In genomic region chr10:59098387-59098786, GRCh38 we compare ENCODE assay signal across 13 cellular contexts.
DNase-seq lines count a peak whose midpoint lies in the region; ATAC-seq and TF ChIP-seq lines count a peak whose summit lies in the region.
"Had no signal": no experiment of that assay in that cellular context is flagged by ENCODE, and none has a peak within 500 bp of the region (broad histone marks: within the 10 kb centered on the region; RNA-seq: fewer than 3 reads in every experiment).

No MANE protein-coding gene starts in this region.

- intact Hi-C loops in A673 (cut with micrococcal nuclease; ENCODE audit: unreplicated experiment): no loop called here

- H2BK5ac ChIP-seq in mesenchymal stem cell (ENCODE audit: low read depth, low read length, poor library complexity, severe bottlenecking): no peak overlapping the region

- no peak overlapping the region for H3K27ac ChIP-seq in A673 (ENCODE audit: low read depth, low read length, poor library complexity, severe bottlenecking)
- no peak overlapping the region for H3K27ac ChIP-seq in mesenchymal stem cell (ENCODE audit: low read length, poor library complexity, severe bottlenecking)
- H3K27ac ChIP-seq: BLaER1 had no signal

- H3K14ac ChIP-seq in mesenchymal stem cell (ENCODE audit: low read length in 2 of 2): no peak overlapping the region

- no peak overlapping the region for H3K23ac ChIP-seq in mesenchymal stem cell (ENCODE audit: low read length in 2 of 2)

- no TSS peak for BruUV-seq in A673 (replicated peaks; lab: Mats Ljungman, UMichigan)

- H3K4me1 ChIP-seq in A673 (ENCODE audit: insufficient read depth, low read length, poor library complexity, severe bottlenecking) (peaks cover 22% of the 10 kb centered on the region), mesenchymal stem cell (ENCODE audit: control insufficient read depth, insufficient read depth, low read depth, low read length) (no peaks in the 10 kb centered on the region)
- H3K4me1 ChIP-seq: BLaER1 had no signal

- no peak overlapping the region for H4K8ac ChIP-seq in mesenchymal stem cell (ENCODE audit: low read length)

- POLR2A ChIA-PET in A673 (lab: Charles Lee; ENCODE audit: low non-redundant PET): no interaction called here

- DNase-seq in A673 (ENCODE audit: low spot score): peak; percentile 57
- peak; percentile 93 for DNase-seq in HFF-Myc (ENCODE audit: extremely low read depth, low read depth)
- peak; percentile 64 to 66 for DNase-seq in cardiac fibroblast (ENCODE audit: low read depth in 2 of 2)
- peak; percentile 70 for DNase-seq in mesenchymal stem cell
- no peak for DNase-seq in stimulated activated CD4-positive, alpha-beta T cell treated with anti-CD3 and anti-CD28 coated beads, Interleukin-4, amount 100 ng/mL, for 24 hours
- DNase-seq: activated CD8-positive, alpha-beta memory T cell treated with anti-CD3 and anti-CD28 coated beads for 24 hours; MV-4-11; NK-92 treated with Interleukin-12 subunit alpha and Interleukin-12 subunit beta, amount 100 ng/mL, for 24 hours; stimulated activated naive B cell treated with anti-CD40 and anti-IgM and Interleukin-4, amounts not matched to agents 10 μg/mL and 1 μg/mL and 100 μg/mL, for 72 hours had no signal

- no peak overlapping the region for H2BK120ac ChIP-seq in mesenchymal stem cell (ENCODE audit: low read depth, low read length)

- H4K91ac ChIP-seq in mesenchymal stem cell (ENCODE audit: low read length): no peak overlapping the region

- H2BK15ac ChIP-seq in mesenchymal stem cell (ENCODE audit: low read depth, poor library complexity, severe bottlenecking): no peak overlapping the region

- H3K4ac ChIP-seq in mesenchymal stem cell (ENCODE audit: low read depth in 1 of 2, low read length in 2 of 2): no peak overlapping the region

- peak overlapping the region; percentile 79 for H3K9ac ChIP-seq in mesenchymal stem cell (ENCODE audit: low read length)
- H3K9ac ChIP-seq: BLaER1 had no signal

- H3K9me3 ChIP-seq in A673 (ENCODE audit: low read depth, low read length, poor library complexity, severe bottlenecking): no peaks in the 10 kb centered on the region
- no peaks in the 10 kb centered on the region for H3K9me3 ChIP-seq in mesenchymal stem cell (ENCODE audit: control insufficient read depth, low read length)
- H3K9me3 ChIP-seq: BLaER1 had no signal

- H3K27me3 ChIP-seq in A673 (replicated peaks; ENCODE audit: insufficient read depth, low read depth, low read length, poor library complexity) (no peaks in the 10 kb centered on the region), mesenchymal stem cell (ENCODE audit: control insufficient read depth in 1 of 2, insufficient read depth in 1 of 2, low read length in 2 of 2) (no peaks in the 10 kb centered on the region)
- H3K27me3 ChIP-seq: BLaER1 had no signal

- H3K4me2 ChIP-seq in mesenchymal stem cell (ENCODE audit: low read length, poor library complexity, severe bottlenecking): no peak overlapping the region
- H3K4me2 ChIP-seq: BLaER1 had no signal

- H3K18ac ChIP-seq in mesenchymal stem cell (ENCODE audit: low read depth in 1 of 2, low read length in 2 of 2): no peak overlapping the region

- ATAC-seq in GM18520 (IDR thresholded peaks at IDR 0.05; ENCODE audit: unreplicated experiment): no peak
- ATAC-seq in HG02610 (IDR thresholded peaks at IDR 0.05; ENCODE audit: unreplicated experiment): no peak
- ATAC-seq in GM19397 (IDR thresholded peaks at IDR 0.05; ENCODE audit: unreplicated experiment): no peak
- ATAC-seq: stimulated activated naive B cell treated with anti-CD40 and anti-IgM and Interleukin-4, amounts not matched to agents 10 μg/mL and 1 μg/mL and 100 μg/mL, for 72 hours had no signal

- CTCF ChIA-PET in A673 (lab: Charles Lee): no interaction called here

- no peak overlapping the region for H2BK12ac ChIP-seq in mesenchymal stem cell (ENCODE audit: low read length in 2 of 2)

- H3K36me3 ChIP-seq in A673 (ENCODE audit: insufficient read depth, low read length, poor library complexity, severe bottlenecking): no peaks in the 10 kb centered on the region
- H3K36me3 ChIP-seq in mesenchymal stem cell (ENCODE audit: control insufficient read depth in 1 of 2, insufficient read depth in 2 of 2, low read depth in 1 of 2, low read length in 2 of 2): no peaks in the 10 kb centered on the region
- H3K36me3 ChIP-seq: BLaER1 had no signal

- no peak for TF ChIP-seq CTCF in A673 (conservative IDR thresholded peaks at IDR 0.05; ENCODE audit: low read depth, low read length)
- TF ChIP-seq CTCF in HFF-Myc (IDR thresholded peaks at IDR 0.05; ENCODE audit: low read depth, low read length, missing control alignments): no peak
- no peak for TF ChIP-seq CTCF in cardiac fibroblast (IDR thresholded peaks at IDR 0.05; ENCODE audit: low read depth, low read length)

- no peak overlapping the region for H3K4me3 ChIP-seq in A673 (ENCODE audit: low read depth, low read length, poor library complexity, severe bottlenecking)
- no peak overlapping the region for H3K4me3 ChIP-seq in HFF-Myc (replicated peaks; ENCODE audit: low read depth, low read length)
- H3K4me3 ChIP-seq in cardiac fibroblast (replicated peaks in 1 of 2; ENCODE audit: low read depth in 2 of 2, low read length in 2 of 2): no peak overlapping the region
- peak overlapping the region in 1 of 2 experiments; percentile 55 for H3K4me3 ChIP-seq in mesenchymal stem cell (ENCODE audit: insufficient read depth in 1 of 2, low read depth in 1 of 2, low read length in 2 of 2)
- H3K4me3 ChIP-seq: BLaER1 had no signal

- no peak overlapping the region for H2AFZ ChIP-seq in mesenchymal stem cell (ENCODE audit: low read depth, low read length)

- H3K79me1 ChIP-seq in mesenchymal stem cell (replicated peaks; ENCODE audit: low read length, poor library complexity, severe bottlenecking): no peaks in the 10 kb centered on the region

- H2AK5ac ChIP-seq in mesenchymal stem cell (ENCODE audit: low read length, severe bottlenecking): no peak overlapping the region
